Comparison of ENCODE assay signal across 11 cellular contexts in genomic region chr14:38065101-38065762, GRCh38.
DNase-seq lines count a peak whose midpoint lies in the region; ATAC-seq lines count a peak whose summit lies in the region.
"Had no signal": no experiment of that assay in that cellular context is flagged by ENCODE, and none has a peak within 500 bp of the region (broad histone marks: within the 10 kb centered on the region; RNA-seq: fewer than 3 reads in every experiment).

No MANE protein-coding gene starts in this region.

- POLR2A ChIA-PET in T-cell (lab: Charles Lee), result interaction anchor here in 1 of 2 donors (1.2 kb wide), 1 partner anchor 12 kb away, joined by 3 read pairs; no protein-coding TSS in a partner anchor

- H3K4me1 Mint-ChIP-seq in T-cell, result peaks cover 37 to 45% (median 41%) of the 10 kb centered on the region in 3 donors
- H3K4me1 Mint-ChIP-seq: neural crest cell had no signal

- no peak overlapping the region for H3K27ac ChIP-seq in substantia nigra (ENCODE audit: low read depth, low read length, poor library complexity, severe bottlenecking)
- H3K27ac ChIP-seq: thyroid gland had no signal

- H3K27ac Mint-ChIP-seq in T-cell, result peak overlapping the region; percentile 94 to 97

- ATAC-seq in GM18870 (IDR thresholded peaks at IDR 0.05; ENCODE audit: unreplicated experiment) (peak; percentile 58), T-cell (replicated peaks in 1 of 4) (peak; percentile 93 to 98 (median 95)), HG02973 (IDR thresholded peaks at IDR 0.05; ENCODE audit: unreplicated experiment) (no peak)
- ATAC-seq: PC-3 had no signal

- DNase-seq in T-cell (peak in 33 of 34 experiments; percentile 27 to 81 (median 68)), substantia nigra (lab: John Stamatoyannopoulos, UW) (no peak), NCI-H82 treated with DMSO at 0.1 percent for 48 hours (lab: John Stamatoyannopoulos, UW; ENCODE audit: unreplicated experiment) (no peak), HT-29 (ENCODE audit: low spot score) (no peak)
- DNase-seq in activated effector memory CD4-positive, alpha-beta T cell treated with Interleukin-2 at 50 U/mL for 16 hours, result peak; percentile 22
- peak; percentile 4 to 12 for DNase-seq in stimulated activated CD4-positive, alpha-beta T cell treated with anti-CD3 and anti-CD28 coated beads, Interleukin-1b, Interleukin-23, amount 100 ng/mL, for 1 hour (ENCODE audit: low read depth in 2 of 2)
- DNase-seq: PC-3, thyroid gland had no signal

- peaks cover 7% of the 10 kb centered on the region for H3K36me3 Mint-ChIP-seq in T-cell

- no peaks in the 10 kb centered on the region for H3K27me3 Mint-ChIP-seq in T-cell

- CTCF ChIA-PET in T-cell (lab: Charles Lee), result interaction anchor here in 1 of 2 donors (0.7 kb wide), 1 partner anchor 9 kb away, joined by 5 read pairs; no protein-coding TSS in a partner anchor

- peaks cover 7 to 13% (median 9%) of the 10 kb centered on the region in 3 donors for H3K9me3 Mint-ChIP-seq in T-cell
- H3K9me3 Mint-ChIP-seq: neural crest cell had no signal

- peak overlapping the region; percentile 63 to 78 (median 74) for H3K4me3 Mint-ChIP-seq in T-cell
- H3K4me3 Mint-ChIP-seq: neural crest cell had no signal

Comparison
In these comparisons a context has a peak if more than half of its experiments do, and no peak if none do; other contexts are left out.
1. DNase-seq: peak in T-cell (33 of 34), activated effector memory CD4-positive, alpha-beta T cell treated with Interleukin-2 at 50 U/mL for 16 hours (single experiment) and stimulated activated CD4-positive, alpha-beta T cell treated with anti-CD3 and anti-CD28 coated beads, Interleukin-1b, Interleukin-23, amount 100 ng/mL, for 1 hour (2 of 2); none in substantia nigra (0 of 49), NCI-H82 treated with DMSO at 0.1 percent for 48 hours (single experiment) and HT-29 (single experiment).